ENCODE assay signal across 24 cellular contexts in the genomic region with DNA sequence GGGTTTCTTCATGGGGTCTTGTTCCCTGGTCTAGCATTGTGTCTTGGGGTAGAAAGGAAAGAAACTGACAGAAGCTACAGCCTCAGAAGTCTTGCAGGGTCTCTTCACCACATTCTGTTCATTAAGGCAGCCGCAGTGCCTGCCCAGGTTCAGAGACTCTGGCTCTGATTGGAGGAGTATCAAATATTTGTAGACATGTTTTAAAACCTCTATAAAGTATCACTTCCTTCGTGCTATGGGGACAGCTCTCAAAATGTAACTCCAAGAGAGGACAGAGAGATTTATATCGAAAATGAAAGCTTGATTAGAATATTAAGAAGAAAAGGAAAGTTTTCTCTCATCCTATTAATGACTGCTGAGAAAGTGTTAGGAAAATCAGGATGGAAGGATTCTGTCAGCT.
A peak's percentile ranks its signal among the peaks of the same experiment; 100 is the strongest.
DNase-seq lines count a peak whose midpoint lies in the region; ATAC-seq and TF ChIP-seq lines count a peak whose summit lies in the region.
"Had no signal": no experiment of that assay in that cellular context is flagged by ENCODE, and none has a peak within 500 bp of the region (broad histone marks: within the 10 kb centered on the region; RNA-seq: fewer than 3 reads in every experiment).

No MANE protein-coding gene starts in this region.

- H3K4me1 Mint-ChIP-seq in stimulated activated naive CD8-positive, alpha-beta T cell treated with anti-CD3 and anti-CD28 coated beads, Interleukin-15, Interleukin-2, amounts not matched to agents 100 ng/mL and 50 ng/mL, for 24 hours (ENCODE audit: low read depth) = peaks cover 50% of the 10 kb centered on the region
- H3K4me1 Mint-ChIP-seq in IgD-negative memory B cell (peaks cover 15 to 25% (median 18%) of the 10 kb centered on the region in 3 donors), memory B cell (peaks cover 29% of the 10 kb centered on the region)

- H3K4me3 ChIP-seq in ascending aorta (no peak overlapping the region), right cardiac atrium (ENCODE audit: low read length) (no peak overlapping the region)
- H3K4me3 ChIP-seq: breast epithelium, heart left ventricle, SJCRH30, skin epidermis, suprapubic skin had no signal

- no peak for TF ChIP-seq CTCF in ascending aorta (IDR thresholded peaks at IDR 0.05)

- intact Hi-C loops in ascending aorta (cut with DNase I) (no loop called here), right cardiac atrium (cut with DNase I) (no loop called here), sciatic nerve (cut with DNase I) (no loop called here)

- H3K4me3 Mint-ChIP-seq in stimulated activated naive CD8-positive, alpha-beta T cell treated with anti-CD3 and anti-CD28 coated beads, Interleukin-15, Interleukin-2, amounts not matched to agents 100 ng/mL and 50 ng/mL, for 24 hours = no peak overlapping the region
- H3K4me3 Mint-ChIP-seq in IgD-negative memory B cell (peak overlapping the region in 2 of 4 donors; percentile 10 to 30), memory B cell (no peak overlapping the region)

- H3K27me3 Mint-ChIP-seq in stimulated activated naive CD8-positive, alpha-beta T cell treated with anti-CD3 and anti-CD28 coated beads, Interleukin-15, Interleukin-2, amounts not matched to agents 100 ng/mL and 50 ng/mL, for 24 hours = no peaks in the 10 kb centered on the region
- no peaks in the 10 kb centered on the region for H3K27me3 Mint-ChIP-seq in IgD-negative memory B cell
- H3K27me3 Mint-ChIP-seq in memory B cell = no peaks in the 10 kb centered on the region

- H3K27me3 ChIP-seq in ascending aorta (no peaks in the 10 kb centered on the region), right cardiac atrium (ENCODE audit: control insufficient read depth, insufficient read depth) (no peaks in the 10 kb centered on the region)
- H3K27me3 ChIP-seq: breast epithelium, heart left ventricle, SJCRH30, suprapubic skin had no signal

- peaks cover 62% of the 10 kb centered on the region for H3K36me3 Mint-ChIP-seq in stimulated activated naive CD8-positive, alpha-beta T cell treated with anti-CD3 and anti-CD28 coated beads, Interleukin-15, Interleukin-2, amounts not matched to agents 100 ng/mL and 50 ng/mL, for 24 hours (ENCODE audit: low read depth)
- H3K36me3 Mint-ChIP-seq in IgD-negative memory B cell (peaks cover 10% of the 10 kb centered on the region), memory B cell (peaks cover 35% of the 10 kb centered on the region)

- H3K9me3 ChIP-seq in ascending aorta (no peaks in the 10 kb centered on the region), right cardiac atrium (ENCODE audit: control insufficient read depth, low read length) (no peaks in the 10 kb centered on the region)
- H3K9me3 ChIP-seq: breast epithelium, heart left ventricle, SJCRH30, suprapubic skin had no signal

- WGBS in right cardiac atrium = 86% methylated on average over 3 of the region's 3 CpGs

- H3K27ac Mint-ChIP-seq in stimulated activated naive CD8-positive, alpha-beta T cell treated with anti-CD3 and anti-CD28 coated beads, Interleukin-15, Interleukin-2, amounts not matched to agents 100 ng/mL and 50 ng/mL, for 24 hours = peak overlapping the region; percentile 22
- peak overlapping the region; percentile 36 to 66 (median 47) for H3K27ac Mint-ChIP-seq in IgD-negative memory B cell
- peak overlapping the region; percentile 82 for H3K27ac Mint-ChIP-seq in memory B cell

- DNase-seq in stimulated activated naive CD8-positive, alpha-beta T cell treated with anti-CD3 and anti-CD28 coated beads, Interleukin-15, Interleukin-2, amounts not matched to agents 100 U/mL and 50 U/mL, for 24 hours = no peak
- no peak for DNase-seq in memory B cell (ENCODE audit: low spot score in 2 of 2)
- no peak for DNase-seq in ascending aorta (ENCODE audit: low spot score in 2 of 2)
- no peak for DNase-seq in right cardiac atrium
- DNase-seq in sciatic nerve (ENCODE audit: low spot score) = no peak
- DNase-seq: activated CD4-positive, alpha-beta T cell treated with anti-CD3 and anti-CD28 coated beads for 1 hour; activated effector memory CD4-positive, alpha-beta T cell treated with anti-CD3 and anti-CD28 coated beads, Interleukin-2, amount 50 U/mL, for 16 hours; C1 segment of cervical spinal cord; effector CD8-positive, alpha-beta T cell; foreskin fibroblast; heart left ventricle; Karpas-422; left cardiac atrium; NCI-H1694 treated with DMSO at 0.1 percent for 48 hours; NCI-H526 treated with DMSO at 0.1 percent for 48 hours; nucleus accumbens; SJCRH30; T-helper 1 cell had no signal

- no peaks in the 10 kb centered on the region for H3K36me3 ChIP-seq in ascending aorta
- H3K36me3 ChIP-seq: breast epithelium, heart left ventricle, SJCRH30, suprapubic skin had no signal

- ATAC-seq in stimulated activated naive CD8-positive, alpha-beta T cell treated with anti-CD3 and anti-CD28 coated beads, Interleukin-15, Interleukin-2, amounts not matched to agents 100 U/mL and 50 U/mL, for 24 hours = no peak
- ATAC-seq in memory B cell (ENCODE audit: low read depth) (peak; percentile 35), right cardiac atrium (no peak), sciatic nerve (no peak)
- ATAC-seq: HCT116, heart left ventricle, left cardiac atrium had no signal

- H3K4me1 ChIP-seq in ascending aorta = no peaks in the 10 kb centered on the region
- no peaks in the 10 kb centered on the region for H3K4me1 ChIP-seq in right cardiac atrium (ENCODE audit: control insufficient read depth, insufficient read depth, low read length)
- H3K4me1 ChIP-seq: breast epithelium, suprapubic skin had no signal

- H3K9me3 Mint-ChIP-seq in stimulated activated naive CD8-positive, alpha-beta T cell treated with anti-CD3 and anti-CD28 coated beads, Interleukin-15, Interleukin-2, amounts not matched to agents 100 ng/mL and 50 ng/mL, for 24 hours = no peaks in the 10 kb centered on the region
- no peaks in the 10 kb centered on the region for H3K9me3 Mint-ChIP-seq in IgD-negative memory B cell
- H3K9me3 Mint-ChIP-seq in memory B cell = no peaks in the 10 kb centered on the region

- H3K27ac ChIP-seq in ascending aorta (no peak overlapping the region), right cardiac atrium (ENCODE audit: low read length) (no peak overlapping the region)
- H3K27ac ChIP-seq: breast epithelium, heart left ventricle, SJCRH30, skin epidermis, suprapubic skin had no signal

Comparison
In these comparisons a context has a peak if more than half of its experiments do, and no peak if none do; other contexts are left out.
1. H3K27ac Mint-ChIP-seq: peak in every context shown above with its lines; median percentile 82 in memory B cell; 47 in IgD-negative memory B cell; 22 in stimulated activated naive CD8-positive, alpha-beta T cell treated with anti-CD3 and anti-CD28 coated beads, Interleukin-15, Interleukin-2, amounts not matched to agents 100 ng/mL and 50 ng/mL, for 24 hours.